23 cellular contexts compared by ENCODE assay signal in genomic region chr3:139803294-139803693, GRCh38.
"Had no signal": no experiment of that assay in that cellular context is flagged by ENCODE, and none has a peak within 500 bp of the region (broad histone marks: within the 10 kb centered on the region; RNA-seq: fewer than 3 reads in every experiment).

No MANE protein-coding gene starts in this region.

- H3K4me1 ChIP-seq: colonic mucosa, esophagus squamous epithelium, foreskin keratinocyte, gastrocnemius medialis, heart left ventricle, heart right ventricle had no signal

- H3K27ac ChIP-seq: colonic mucosa, coronary artery, epithelial cell of prostate, esophagus squamous epithelium, foreskin keratinocyte, gastrocnemius medialis, heart left ventricle, heart right ventricle had no signal

- H3K4me1 Mint-ChIP-seq: endodermal cell had no signal

- H3K4me3 ChIP-seq: colonic mucosa, coronary artery, dorsolateral prefrontal cortex, esophagus squamous epithelium, gastrocnemius medialis, heart left ventricle, heart right ventricle had no signal

- ATAC-seq: effector memory CD8-positive, alpha-beta T cell; esophagus mucosa; foreskin keratinocyte; gastrocnemius medialis; heart left ventricle; heart right ventricle had no signal

- H3K9me3 Mint-ChIP-seq: dendritic cell treated with granulocyte-macrophage colony-stimulating factor and Interleukin-4, amounts not matched to agents 40 ng/mL and 50 ng/mL, for 4 days; endodermal cell had no signal

- DNase-seq: colonic mucosa; cortex of kidney; dermis blood vessel endothelial cell; dorsolateral prefrontal cortex; effector CD4-positive, alpha-beta T cell; effector CD8-positive, alpha-beta T cell; effector memory CD4-positive, alpha-beta T cell; effector memory CD8-positive, alpha-beta T cell; endodermal cell; erythroblast; esophagus squamous epithelium; foreskin fibroblast; foreskin keratinocyte; foreskin melanocyte; gastrocnemius medialis; glutamatergic neuron; head of caudate nucleus; heart left ventricle; heart right ventricle had no signal

- H3K4me3 Mint-ChIP-seq: dendritic cell treated with granulocyte-macrophage colony-stimulating factor and Interleukin-4, amounts not matched to agents 40 ng/mL and 50 ng/mL, for 4 days; effector memory CD8-positive, alpha-beta T cell; endodermal cell had no signal

- H3K27ac Mint-ChIP-seq: dendritic cell treated with granulocyte-macrophage colony-stimulating factor and Interleukin-4, amounts not matched to agents 40 ng/mL and 50 ng/mL, for 4 days; effector memory CD8-positive, alpha-beta T cell; endodermal cell had no signal

- H3K27me3 Mint-ChIP-seq: dendritic cell treated with granulocyte-macrophage colony-stimulating factor and Interleukin-4, amounts not matched to agents 40 ng/mL and 50 ng/mL, for 4 days; effector memory CD8-positive, alpha-beta T cell had no signal

- H3K27me3 ChIP-seq: colonic mucosa, dorsolateral prefrontal cortex, esophagus squamous epithelium, gastrocnemius medialis, heart right ventricle had no signal

- H3K9me3 ChIP-seq: colonic mucosa, esophagus squamous epithelium, gastrocnemius medialis, heart left ventricle had no signal

- H3K36me3 ChIP-seq: colonic mucosa, esophagus squamous epithelium, gastrocnemius medialis, heart left ventricle, heart right ventricle had no signal
